Comparison of ENCODE assay signal across 21 cellular contexts in the genomic region with DNA sequence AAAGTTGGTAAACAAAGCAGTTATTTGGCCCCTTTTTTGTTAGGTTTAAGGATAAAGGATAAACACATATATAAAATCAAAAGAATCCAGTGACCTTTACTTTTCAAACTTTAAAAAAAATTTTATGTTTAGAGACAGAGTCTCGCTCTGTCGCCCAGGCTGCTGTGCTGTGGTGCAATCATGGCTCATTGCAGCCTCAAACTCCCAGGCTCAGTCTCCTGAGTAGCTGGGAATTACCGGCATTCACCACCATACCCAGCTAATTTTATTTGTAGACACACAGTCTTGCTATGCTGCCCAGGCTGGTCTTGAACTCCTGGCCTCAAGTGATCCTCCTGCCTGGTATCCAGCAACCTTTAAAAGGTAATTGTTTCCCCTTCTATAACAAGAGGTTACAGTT. TPM values are rescaled to one million over a fixed set of nuclear protein-coding genes. Genes with fewer than 3 reads are reported as not detected.
DNase-seq lines count a peak whose midpoint lies in the region; ATAC-seq and TF ChIP-seq lines count a peak whose summit lies in the region.
"Had no signal": no experiment of that assay in that cellular context is flagged by ENCODE, and none has a peak within 500 bp of the region (broad histone marks: within the 10 kb centered on the region; RNA-seq: fewer than 3 reads in every experiment).

No MANE protein-coding gene starts in this region.

- H3K36me3 ChIP-seq in skeletal muscle tissue (ENCODE audit: control insufficient read depth in 3 of 3, insufficient read depth in 3 of 3, low read length in 3 of 3), result peaks cover 0 to 2% (median 0%) of the 10 kb centered on the region in 3 donors
- H3K36me3 ChIP-seq: prostate gland, tibial nerve had no signal

- ATAC-seq in T-helper 17 cell (no peak), WTC11 (no peak), GM21390 (IDR thresholded peaks at IDR 0.05; ENCODE audit: unreplicated experiment) (no peak)
- ATAC-seq: natural killer cell treated with Interleukin-12 subunit alpha and Interleukin-12 subunit beta and Interleukin-15 and Interleukin-18, amount 100 ng/mL, for 72 hours; SK-N-SH treated with all-trans-retinoic acid at 6 μM for 48 hours had no signal

- peaks cover 4 to 12% (median 11%) of the 10 kb centered on the region in 3 donors for H3K4me1 ChIP-seq in skeletal muscle tissue (ENCODE audit: control insufficient read depth in 3 of 3, insufficient read depth in 3 of 3, low read length in 3 of 3)
- H3K4me1 ChIP-seq: prostate gland had no signal

- CTCF ChIA-PET in WTC11 (lab: Charles Lee), result interaction anchor here (0.6 to 1.5 kb wide), 4 partner anchors 8 to 54 kb away, joined by 3 to 5 read pairs (median 4); no protein-coding TSS in a partner anchor

- no peaks in the 10 kb centered on the region for H3K27me3 Mint-ChIP-seq in T-helper 17 cell
- H3K27me3 Mint-ChIP-seq in WTC11 (ENCODE audit: low read depth), result no peaks in the 10 kb centered on the region
- H3K27me3 Mint-ChIP-seq: activated CD4-positive, alpha-beta T cell treated with anti-CD3 and anti-CD28 coated beads, Interleukin-2, amount 10 ng/mL, durations not matched to agents 24 days and 14 days; dendritic cell treated with granulocyte-macrophage colony-stimulating factor and Interleukin-4, amounts not matched to agents 40 ng/mL and 50 ng/mL, for 4 days; natural killer cell treated with Interleukin-12 subunit alpha and Interleukin-12 subunit beta and Interleukin-15 and Interleukin-18, amount 100 ng/mL, for 72 hours had no signal

- H3K4me1 Mint-ChIP-seq in T-helper 17 cell (peaks cover 42% of the 10 kb centered on the region), WTC11 (peaks cover 98% of the 10 kb centered on the region)

- peak overlapping the region; percentile 49 for H3K27ac ChIP-seq in skeletal muscle tissue (ENCODE audit: low read depth, low read length)
- H3K27ac ChIP-seq: epithelial cell of prostate, HL-60 had no signal

- no peak overlapping the region for H3K4me3 Mint-ChIP-seq in T-helper 17 cell
- no peak overlapping the region for H3K4me3 Mint-ChIP-seq in WTC11
- H3K4me3 Mint-ChIP-seq: activated CD4-positive, alpha-beta T cell treated with anti-CD3 and anti-CD28 coated beads, Interleukin-2, amount 10 ng/mL, durations not matched to agents 24 days and 14 days; dendritic cell treated with granulocyte-macrophage colony-stimulating factor and Interleukin-4, amounts not matched to agents 40 ng/mL and 50 ng/mL, for 4 days; natural killer cell treated with Interleukin-12 subunit alpha and Interleukin-12 subunit beta and Interleukin-15 and Interleukin-18, amount 100 ng/mL, for 72 hours had no signal

- no peak for TF ChIP-seq CTCF in WTC11 (IDR thresholded peaks at IDR 0.05)

- peak; percentile 37 for DNase-seq in EH (ENCODE audit: low read depth)
- no peak for DNase-seq in T-helper 17 cell
- DNase-seq in iris pigment epithelial cell (ENCODE audit: low read depth), result peak; percentile 63
- no peak for DNase-seq in WTC11 (ENCODE audit: low spot score)
- DNase-seq in NOMO-1 treated with dmso at 0.1 percent for 144 hours (lab: John Stamatoyannopoulos, UW; ENCODE audit: unreplicated experiment), result no peak
- DNase-seq: activated CD4-positive, alpha-beta T cell treated with anti-CD3 and anti-CD28 coated beads, Interleukin-2, amount 10 ng/mL, durations not matched to agents 24 days and 14 days; activated CD8-positive, alpha-beta memory T cell treated with anti-CD3 and anti-CD28 coated beads, Interleukin-2, amount 50 U/mL, for 48 hours; activated naive CD4-positive, alpha-beta T cell; EL; head of caudate nucleus; NCI-H1694 treated with DMSO at 0.1 percent for 48 hours; NCI-H2227 treated with DMSO at 0.1 percent for 48 hours had no signal

- no peaks in the 10 kb centered on the region for H3K27me3 ChIP-seq in skeletal muscle tissue (ENCODE audit: control insufficient read depth in 3 of 3, insufficient read depth in 3 of 3, low read length in 3 of 3)
- H3K27me3 ChIP-seq: tibial nerve had no signal

- H3K36me3 Mint-ChIP-seq in T-helper 17 cell (ENCODE audit: low read depth) (peaks cover 4% of the 10 kb centered on the region), WTC11 (peaks cover 3% of the 10 kb centered on the region)
- H3K36me3 Mint-ChIP-seq: natural killer cell treated with Interleukin-12 subunit alpha and Interleukin-12 subunit beta and Interleukin-15 and Interleukin-18, amount 100 ng/mL, for 72 hours had no signal

- H3K9ac ChIP-seq in skeletal muscle tissue (ENCODE audit: low read depth in 1 of 3, low read length in 3 of 3), result no peak overlapping the region

- POLR2A ChIA-PET in WTC11 (lab: Charles Lee), result interaction anchor here (1.9 kb wide), 1 partner anchor 12 kb away, joined by 6 read pairs; no protein-coding TSS in a partner anchor

- peak overlapping the region; percentile 16 for H3K27ac Mint-ChIP-seq in T-helper 17 cell
- no peak overlapping the region; the same call in 1 of the 2 replicates for H3K27ac Mint-ChIP-seq in WTC11
- H3K27ac Mint-ChIP-seq: dendritic cell treated with granulocyte-macrophage colony-stimulating factor and Interleukin-4, amounts not matched to agents 40 ng/mL and 50 ng/mL, for 4 days; natural killer cell treated with Interleukin-12 subunit alpha and Interleukin-12 subunit beta and Interleukin-15 and Interleukin-18, amount 100 ng/mL, for 72 hours had no signal

- H3K9me3 Mint-ChIP-seq in WTC11, result no peaks in the 10 kb centered on the region
- H3K9me3 Mint-ChIP-seq: activated CD4-positive, alpha-beta T cell treated with anti-CD3 and anti-CD28 coated beads, Interleukin-2, amount 10 ng/mL, durations not matched to agents 24 days and 14 days; dendritic cell treated with granulocyte-macrophage colony-stimulating factor and Interleukin-4, amounts not matched to agents 40 ng/mL and 50 ng/mL, for 4 days; natural killer cell treated with Interleukin-12 subunit alpha and Interleukin-12 subunit beta and Interleukin-15 and Interleukin-18, amount 100 ng/mL, for 72 hours had no signal

- no peak overlapping the region for H3K4me3 ChIP-seq in skeletal muscle tissue (ENCODE audit: low read length in 3 of 3)
- H3K4me3 ChIP-seq: prostate gland, tibial nerve had no signal

- H3K9me3 ChIP-seq in T-helper 17 cell (ENCODE audit: control insufficient read depth, low read length, poor library complexity, severe bottlenecking) (no peaks in the 10 kb centered on the region), skeletal muscle tissue (ENCODE audit: control insufficient read depth in 3 of 3, low read length in 3 of 3) (no peaks in the 10 kb centered on the region)
- H3K9me3 ChIP-seq: prostate gland, tibial nerve had no signal

TF ChIP-seq in WTC11, 78 proteins besides CTCF, POLR2A, EP300 and RAD21 (continues in another document):
- TF ChIP-seq, protein P1, sequence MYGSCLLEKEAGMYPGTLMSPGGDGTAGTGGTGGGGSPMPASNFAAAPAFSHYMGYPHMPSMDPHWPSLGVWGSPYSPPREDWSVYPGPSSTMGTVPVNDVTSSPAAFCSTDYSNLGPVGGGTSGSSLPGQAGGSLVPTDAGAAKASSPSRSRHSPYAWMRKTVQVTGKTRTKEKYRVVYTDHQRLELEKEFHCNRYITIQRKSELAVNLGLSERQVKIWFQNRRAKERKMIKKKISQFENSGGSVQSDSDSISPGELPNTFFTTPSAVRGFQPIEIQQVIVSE (CRISPR knock-in tag; IDR thresholded peaks at IDR 0.05; ENCODE audit: borderline replicate concordance), result no peak
- TF ChIP-seq, protein P2, sequence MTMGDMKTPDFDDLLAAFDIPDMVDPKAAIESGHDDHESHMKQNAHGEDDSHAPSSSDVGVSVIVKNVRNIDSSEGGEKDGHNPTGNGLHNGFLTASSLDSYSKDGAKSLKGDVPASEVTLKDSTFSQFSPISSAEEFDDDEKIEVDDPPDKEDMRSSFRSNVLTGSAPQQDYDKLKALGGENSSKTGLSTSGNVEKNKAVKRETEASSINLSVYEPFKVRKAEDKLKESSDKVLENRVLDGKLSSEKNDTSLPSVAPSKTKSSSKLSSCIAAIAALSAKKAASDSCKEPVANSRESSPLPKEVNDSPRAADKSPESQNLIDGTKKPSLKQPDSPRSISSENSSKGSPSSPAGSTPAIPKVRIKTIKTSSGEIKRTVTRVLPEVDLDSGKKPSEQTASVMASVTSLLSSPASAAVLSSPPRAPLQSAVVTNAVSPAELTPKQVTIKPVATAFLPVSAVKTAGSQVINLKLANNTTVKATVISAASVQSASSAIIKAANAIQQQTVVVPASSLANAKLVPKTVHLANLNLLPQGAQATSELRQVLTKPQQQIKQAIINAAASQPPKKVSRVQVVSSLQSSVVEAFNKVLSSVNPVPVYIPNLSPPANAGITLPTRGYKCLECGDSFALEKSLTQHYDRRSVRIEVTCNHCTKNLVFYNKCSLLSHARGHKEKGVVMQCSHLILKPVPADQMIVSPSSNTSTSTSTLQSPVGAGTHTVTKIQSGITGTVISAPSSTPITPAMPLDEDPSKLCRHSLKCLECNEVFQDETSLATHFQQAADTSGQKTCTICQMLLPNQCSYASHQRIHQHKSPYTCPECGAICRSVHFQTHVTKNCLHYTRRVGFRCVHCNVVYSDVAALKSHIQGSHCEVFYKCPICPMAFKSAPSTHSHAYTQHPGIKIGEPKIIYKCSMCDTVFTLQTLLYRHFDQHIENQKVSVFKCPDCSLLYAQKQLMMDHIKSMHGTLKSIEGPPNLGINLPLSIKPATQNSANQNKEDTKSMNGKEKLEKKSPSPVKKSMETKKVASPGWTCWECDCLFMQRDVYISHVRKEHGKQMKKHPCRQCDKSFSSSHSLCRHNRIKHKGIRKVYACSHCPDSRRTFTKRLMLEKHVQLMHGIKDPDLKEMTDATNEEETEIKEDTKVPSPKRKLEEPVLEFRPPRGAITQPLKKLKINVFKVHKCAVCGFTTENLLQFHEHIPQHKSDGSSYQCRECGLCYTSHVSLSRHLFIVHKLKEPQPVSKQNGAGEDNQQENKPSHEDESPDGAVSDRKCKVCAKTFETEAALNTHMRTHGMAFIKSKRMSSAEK (CRISPR knock-in tag; IDR thresholded peaks at IDR 0.05; ENCODE audit: borderline replicate concordance), result no peak

RNA-seq across cellular contexts. Expression of gene GNA12, which starts 31.3 kb away (rescaled TPM):
- total RNA-seq in T-helper 17 cell (10 to 100 TPM; 13.5 to 19.2 TPM), skeletal muscle tissue (9.9 TPM), WTC11 (2021) (89.2 to 99.6 TPM (median 90.3 TPM) in 3 replicates)

Comparison
In these comparisons a context has a peak if more than half of its experiments do, and no peak if none do; other contexts are left out.
1. DNase-seq: peak in EH (single experiment) and iris pigment epithelial cell (single experiment); none in T-helper 17 cell (0 of 3), WTC11 (single experiment) and NOMO-1 treated with dmso at 0.1 percent for 144 hours (single experiment).